In genomic region chr16:58107228-58107627, GRCh38 we compare ENCODE assay signal across 13 cellular contexts.
"Had no signal": no experiment of that assay in that cellular context is flagged by ENCODE, and none has a peak within 500 bp of the region (broad histone marks: within the 10 kb centered on the region; RNA-seq: fewer than 3 reads in every experiment).

No MANE protein-coding gene starts in this region.

- H3K4me2 ChIP-seq: hepatocyte had no signal

- H3K27ac ChIP-seq: hepatocyte, left ventricle myocardium inferior, stomach, thoracic aorta had no signal

- DNase-seq: activated CD4-positive, alpha-beta T cell treated with anti-CD3 and anti-CD28 coated beads, Interleukin-2, amount 50 U/mL, for 1 hour; activated CD4-positive, CD25-positive, alpha-beta regulatory T cell; activated T-cell treated with anti-CD3 and anti-CD28 coated beads, Interleukin-2, amount 50 U/mL, for 1 hour; cerebellar nuclear complex; kidney; left ventricle myocardium inferior; mesenchymal stem cell; nephron progenitor cell; stimulated activated CD4-positive, alpha-beta T cell treated with anti-CD3 and anti-CD28 coated beads, Interleukin-15, amount 100 ng/mL, for 24 hours; stimulated activated CD4-positive, alpha-beta T cell treated with anti-CD3 and anti-CD28 coated beads, Interleukin-4, amount 100 ng/mL, for 4 hours; stomach had no signal

- H2AFZ ChIP-seq: hepatocyte had no signal

- H3K4me1 ChIP-seq: stomach had no signal

- H3K79me2 ChIP-seq: hepatocyte had no signal

- H3K27me3 ChIP-seq: hepatocyte, stomach had no signal

- H3K4me3 ChIP-seq: hepatocyte, left ventricle myocardium inferior, stomach, thoracic aorta had no signal

- H3K36me3 ChIP-seq: thoracic aorta had no signal

- H3K9me3 ChIP-seq: left ventricle myocardium inferior, stomach, thoracic aorta had no signal
